In the genomic region with DNA sequence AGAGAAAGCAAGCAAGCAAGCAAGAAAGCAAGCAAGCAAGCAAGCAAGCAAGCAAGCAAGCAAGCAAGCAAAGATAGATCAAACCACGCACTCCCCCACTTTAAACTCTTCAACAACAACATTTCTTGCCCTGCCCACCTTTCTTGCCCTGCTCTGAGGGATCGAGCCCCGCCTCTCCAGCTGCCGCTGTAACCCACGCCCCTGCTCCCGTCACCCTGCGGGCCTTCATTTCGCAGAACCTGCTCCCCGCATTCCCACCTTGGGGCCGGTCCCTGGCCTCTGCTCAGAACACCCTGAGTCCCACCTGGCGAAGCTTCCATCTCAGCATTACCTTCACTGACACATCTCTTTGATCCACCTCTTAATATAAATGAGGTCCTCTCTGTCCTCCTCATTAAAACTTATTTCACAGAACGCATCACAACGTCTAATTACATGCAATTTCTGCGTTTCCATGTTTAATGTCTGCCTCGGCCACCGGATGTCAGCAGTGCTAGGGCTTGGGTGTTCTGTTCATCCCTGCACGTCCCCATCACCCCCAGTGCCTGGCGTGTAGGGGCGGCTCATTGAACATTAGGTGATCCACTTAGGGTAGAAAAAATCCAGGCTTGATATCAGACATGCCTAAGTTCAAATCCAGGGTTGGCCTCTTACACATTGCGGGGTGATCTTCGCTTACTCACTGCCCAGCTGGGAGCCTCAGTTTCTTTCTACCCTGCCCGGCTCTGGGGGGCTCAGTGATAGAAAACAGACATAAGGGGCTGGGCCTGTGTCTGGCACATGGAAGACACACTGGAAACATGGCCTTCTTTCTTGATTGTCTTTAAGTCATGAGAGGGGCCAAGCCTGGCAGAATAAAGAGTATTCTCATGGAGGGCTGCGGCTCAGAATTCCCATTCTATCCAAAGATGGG, we compare ENCODE assay signal across 14 cellular contexts.
DNase-seq lines count a peak whose midpoint lies in the region; TF ChIP-seq lines count a peak whose summit lies in the region.
"Had no signal": no experiment of that assay in that cellular context is flagged by ENCODE, and none has a peak within 500 bp of the region (broad histone marks: within the 10 kb centered on the region; RNA-seq: fewer than 3 reads in every experiment).

No MANE protein-coding gene starts in this region.

- H3K27ac ChIP-seq in Peyer's patch = no peak overlapping the region
- H3K27ac ChIP-seq: ovary, suprapubic skin had no signal

- H3K36me3 ChIP-seq in Peyer's patch = no peaks in the 10 kb centered on the region
- H3K36me3 ChIP-seq: ovary, suprapubic skin had no signal

- H3K4me1 Mint-ChIP-seq in type B pancreatic cell (ENCODE audit: unreplicated experiment) (peaks cover 7% of the 10 kb centered on the region), mesothelial cell of epicardium (no peaks in the 10 kb centered on the region)

- no peaks in the 10 kb centered on the region for H3K9me3 Mint-ChIP-seq in type B pancreatic cell
- peaks cover 2% of the 10 kb centered on the region for H3K9me3 Mint-ChIP-seq in mesothelial cell of epicardium
- H3K9me3 Mint-ChIP-seq: activated T-helper 1 cell treated with anti-CD3 and anti-CD28 coated beads, Interleukin-12 subunit alpha, Interleukin-12 subunit beta, Interleukin-2, Interleukin-4 antibody, amounts not matched to agents 30 ng/mL and 10 ng/mL and 1 ng/mL, durations not matched to agents 14 hours and 24 hours and 36 hours had no signal

- DNase-seq in activated CD8-positive, alpha-beta memory T cell treated with anti-CD3 and anti-CD28 coated beads, Interleukin-2, amount 50 U/mL, for 48 hours = peak; percentile 53
- DNase-seq in activated CD8-positive, alpha-beta memory T cell treated with anti-CD3 and anti-CD28 coated beads for 24 hours = no peak
- DNase-seq in Peyer's patch = peak in 2 of 3 donors; percentile 9 to 30
- DNase-seq in epithelial cell of proximal tubule (ENCODE audit: low read depth) = no peak
- DNase-seq in type B pancreatic cell (ENCODE audit: extremely low spot score, unreplicated experiment) = peak; percentile 43
- no peak for DNase-seq in D341Med (ENCODE audit: low spot score)
- DNase-seq in mesothelial cell of epicardium (ENCODE audit: low spot score in 2 of 2, unreplicated experiment in 2 of 2) = no peak
- DNase-seq in SKM-1 (lab: John Stamatoyannopoulos, UW; ENCODE audit: unreplicated experiment) = no peak
- DNase-seq: effector CD8-positive, alpha-beta T cell; NCI-H1092 treated with DMSO at 0.1 percent for 48 hours had no signal

- H3K4me3 ChIP-seq in Peyer's patch (no peak overlapping the region), epithelial cell of proximal tubule (ENCODE audit: low read depth, low read length) (no peak overlapping the region)
- H3K4me3 ChIP-seq: ovary, suprapubic skin had no signal

- TF ChIP-seq CTCF in Peyer's patch (IDR thresholded peaks at IDR 0.05) (no peak), epithelial cell of proximal tubule (conservative IDR thresholded peaks at IDR 0.05; ENCODE audit: low read depth, low read length) (peak; percentile 11), type B pancreatic cell (conservative IDR thresholded peaks at IDR 0.05) (no peak), mesothelial cell of epicardium (IDR thresholded peaks at IDR 0.05; ENCODE audit: unreplicated experiment) (no peak)

- no peaks in the 10 kb centered on the region for H3K4me1 ChIP-seq in Peyer's patch
- H3K4me1 ChIP-seq: suprapubic skin had no signal

- H3K9me3 ChIP-seq in Peyer's patch = no peaks in the 10 kb centered on the region
- H3K9me3 ChIP-seq: ovary, suprapubic skin had no signal

- H3K4me3 Mint-ChIP-seq in type B pancreatic cell = no peak overlapping the region
- no peak overlapping the region for H3K4me3 Mint-ChIP-seq in mesothelial cell of epicardium
- H3K4me3 Mint-ChIP-seq: activated CD4-positive, alpha-beta T cell treated with anti-CD3 and anti-CD28 coated beads for 36 hours; activated T-helper 1 cell treated with anti-CD3 and anti-CD28 coated beads, Interleukin-12 subunit alpha, Interleukin-12 subunit beta, Interleukin-2, Interleukin-4 antibody, amounts not matched to agents 30 ng/mL and 10 ng/mL and 1 ng/mL, durations not matched to agents 14 hours and 24 hours and 36 hours had no signal

- H3K27me3 ChIP-seq in Peyer's patch = no peaks in the 10 kb centered on the region
- H3K27me3 ChIP-seq: ovary, suprapubic skin had no signal

- H3K27me3 Mint-ChIP-seq in type B pancreatic cell (peaks cover 3% of the 10 kb centered on the region), mesothelial cell of epicardium (ENCODE audit: low read depth) (no peaks in the 10 kb centered on the region)
- H3K27me3 Mint-ChIP-seq: activated CD4-positive, alpha-beta T cell treated with anti-CD3 and anti-CD28 coated beads for 36 hours had no signal

- no peak for TF ChIP-seq POLR2A in Peyer's patch (IDR thresholded peaks at IDR 0.05)

- H3K36me3 Mint-ChIP-seq in type B pancreatic cell (no peaks in the 10 kb centered on the region), mesothelial cell of epicardium (no peaks in the 10 kb centered on the region)

- H3K27ac Mint-ChIP-seq in type B pancreatic cell (no peak overlapping the region), mesothelial cell of epicardium (no peak overlapping the region)
- H3K27ac Mint-ChIP-seq: activated CD4-positive, alpha-beta T cell treated with anti-CD3 and anti-CD28 coated beads for 36 hours; activated T-helper 1 cell treated with anti-CD3 and anti-CD28 coated beads, Interleukin-12 subunit alpha, Interleukin-12 subunit beta, Interleukin-2, Interleukin-4 antibody, amounts not matched to agents 30 ng/mL and 10 ng/mL and 1 ng/mL, durations not matched to agents 14 hours and 24 hours and 36 hours had no signal

Comparison
In these comparisons a context has a peak if more than half of its experiments do, and no peak if none do; other contexts are left out.
1. DNase-seq: peak in activated CD8-positive, alpha-beta memory T cell treated with anti-CD3 and anti-CD28 coated beads, Interleukin-2, amount 50 U/mL, for 48 hours (single experiment), Peyer's patch (2 of 3) and type B pancreatic cell (single experiment); none in activated CD8-positive, alpha-beta memory T cell treated with anti-CD3 and anti-CD28 coated beads for 24 hours (single experiment), epithelial cell of proximal tubule (single experiment), D341Med (single experiment), mesothelial cell of epicardium (0 of 2) and SKM-1 (single experiment).